8 cellular contexts compared by ENCODE assay signal in the genomic region with DNA sequence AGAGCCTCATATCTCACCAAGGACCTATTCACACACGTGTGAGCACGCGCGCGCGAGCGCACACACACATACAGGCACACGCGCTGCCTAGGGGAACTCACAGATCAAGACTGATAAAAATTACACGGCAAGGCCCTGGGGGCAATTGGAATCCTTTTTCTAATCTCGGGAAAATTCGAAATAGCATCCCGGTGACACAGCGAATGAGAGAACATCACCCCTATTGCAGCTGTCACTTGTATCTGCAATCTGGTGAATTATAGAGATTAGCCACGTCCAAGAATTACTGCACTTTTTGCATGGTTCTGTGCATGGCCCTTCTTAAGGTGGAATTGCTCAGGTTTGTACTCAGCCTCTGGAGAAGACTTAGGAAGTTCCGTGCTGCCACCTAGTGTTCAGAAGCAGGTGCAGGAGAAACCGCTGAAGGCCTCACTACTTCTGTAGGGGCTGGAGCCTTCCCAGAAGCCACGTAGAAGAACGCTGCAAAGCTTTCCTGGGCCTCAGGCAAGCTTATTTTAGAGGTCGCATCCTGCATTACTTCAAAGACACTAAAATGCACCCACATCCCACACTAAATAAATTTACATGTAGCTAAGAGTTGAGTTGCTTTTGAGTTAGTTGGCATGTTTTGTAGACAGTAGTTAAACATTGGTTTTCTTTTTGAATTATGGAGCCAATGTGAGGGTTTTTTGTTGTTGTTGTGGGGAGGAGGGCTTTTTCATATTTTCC.
A peak's percentile ranks its signal among the peaks of the same experiment; 100 is the strongest.
DNase-seq lines count a peak whose midpoint lies in the region; ATAC-seq and TF ChIP-seq lines count a peak whose summit lies in the region.

No MANE protein-coding gene starts in this region.

- H3K9me3 ChIP-seq in OCI-LY7 (ENCODE audit: low read length), result no peaks in the 10 kb centered on the region

- no peak overlapping the region for H3K4me3 ChIP-seq in KMS-11 (IDR thresholded peaks at IDR 0.05; ENCODE audit: insufficient read depth, low read depth, low read length)
- no peak overlapping the region for H3K4me3 ChIP-seq in OCI-LY7 (ENCODE audit: low read depth, low read length, poor library complexity, severe bottlenecking)
- no peak overlapping the region for H3K4me3 ChIP-seq in foreskin fibroblast (ENCODE audit: low read depth in 1 of 2, low read length in 2 of 2)

- H2AFZ ChIP-seq in KMS-11 (ENCODE audit: low read depth), result peak overlapping the region; percentile 16; the same call in 1 of the 2 replicates
- no peak overlapping the region for H2AFZ ChIP-seq in OCI-LY7 (ENCODE audit: low read length)

- intact Hi-C loops in OCI-LY7 (cut with micrococcal nuclease; ENCODE audit: unreplicated experiment), result loop anchor here (5.0 kb wide), 1 partner anchor 152 kb away; no protein-coding TSS in a partner anchor

- no peaks in the 10 kb centered on the region for H3K79me2 ChIP-seq in KMS-11 (ENCODE audit: insufficient read depth, low read depth)
- H3K79me2 ChIP-seq in OCI-LY7 (ENCODE audit: insufficient read depth, low read depth, low read length), result no peaks in the 10 kb centered on the region

- H3K36me3 Mint-ChIP-seq in activated T-cell treated with anti-CD3 and anti-CD28 coated beads, Interleukin-2, amount 50 U/mL, for 72 hours (ENCODE audit: insufficient read depth in 2 of 2), result no peaks in the 10 kb centered on the region
- H3K36me3 Mint-ChIP-seq in type B pancreatic cell, result no peaks in the 10 kb centered on the region

- H3K36me3 ChIP-seq in KMS-11 (ENCODE audit: insufficient read depth) (no peaks in the 10 kb centered on the region), OCI-LY7 (ENCODE audit: insufficient read depth, low read length) (no peaks in the 10 kb centered on the region)

- POLR2A ChIA-PET in OCI-LY7 (lab: Charles Lee), result no interaction called here

- no peak overlapping the region for H3K9ac ChIP-seq in KMS-11

- peak; percentile 74 for DNase-seq in DMS114 treated with DMSO at 0.1 percent for 48 hours (lab: John Stamatoyannopoulos, UW; ENCODE audit: unreplicated experiment)
- DNase-seq in OCI-LY7 (ENCODE audit: low spot score), result peak; percentile 63
- DNase-seq in activated T-cell treated with anti-CD3 and anti-CD28 coated beads, Interleukin-2, amount 50 U/mL, for 72 hours, result peak; percentile 49 to 51
- DNase-seq in foreskin fibroblast, result peak; percentile 80 to 94
- peak in 50 of 56 donors; percentile 3 to 89 (median 38) for DNase-seq in nucleus accumbens (lab: John Stamatoyannopoulos, UW)
- peak; percentile 76 for DNase-seq in type B pancreatic cell (ENCODE audit: extremely low spot score, unreplicated experiment)

- H3K4me2 ChIP-seq in KMS-11 (no peak overlapping the region), OCI-LY7 (ENCODE audit: low read length) (no peak overlapping the region)

- H3K4me1 Mint-ChIP-seq in activated T-cell treated with anti-CD3 and anti-CD28 coated beads, Interleukin-2, amount 50 U/mL, for 72 hours (ENCODE audit: low read depth), result no peaks in the 10 kb centered on the region
- H3K4me1 Mint-ChIP-seq in type B pancreatic cell (ENCODE audit: unreplicated experiment), result peaks cover 47% of the 10 kb centered on the region

- no peaks in the 10 kb centered on the region for H3K4me1 ChIP-seq in KMS-11 (ENCODE audit: low read depth, poor library complexity, severe bottlenecking)
- no peaks in the 10 kb centered on the region for H3K4me1 ChIP-seq in OCI-LY7 (ENCODE audit: insufficient read depth, low read length, poor library complexity, severe bottlenecking)

- TF ChIP-seq CTCF in KMS-11 (conservative IDR thresholded peaks at IDR 0.05; ENCODE audit: low read depth, low read length), result peak; percentile 96
- TF ChIP-seq CTCF in OCI-LY7 (conservative IDR thresholded peaks at IDR 0.05; ENCODE audit: low read length), result peak; percentile 88
- peak; percentile 95 for TF ChIP-seq CTCF in foreskin fibroblast (IDR thresholded peaks at IDR 0.05; ENCODE audit: low read depth, low read length)
- peak; percentile 91 for TF ChIP-seq CTCF in type B pancreatic cell (conservative IDR thresholded peaks at IDR 0.05)

- no TSS peak for BruUV-seq in OCI-LY7 (replicated peaks; lab: Mats Ljungman, UMichigan)

- H3K9me2 ChIP-seq in OCI-LY7 (ENCODE audit: insufficient read depth, low read length), result no peaks in the 10 kb centered on the region

- CTCF ChIA-PET in OCI-LY7 (lab: Charles Lee; ENCODE audit: unreplicated experiment), result no interaction called here

- ATAC-seq in GM21717 (IDR thresholded peaks at IDR 0.05; ENCODE audit: unreplicated experiment), result peak; percentile 85
- ATAC-seq in activated T-cell treated with anti-CD3 and anti-CD28 coated beads, Interleukin-2, amount 50 U/mL, for 72 hours (replicated peaks in 1 of 2), result peak; percentile 64 to 67

- no peak overlapping the region for H3K27ac Mint-ChIP-seq in activated T-cell treated with anti-CD3 and anti-CD28 coated beads, Interleukin-2, amount 50 U/mL, for 72 hours
- H3K27ac Mint-ChIP-seq in type B pancreatic cell, result peak overlapping the region; percentile 19

- peaks cover under 1% of the 10 kb centered on the region for H3K27me3 Mint-ChIP-seq in activated T-cell treated with anti-CD3 and anti-CD28 coated beads, Interleukin-2, amount 50 U/mL, for 72 hours (ENCODE audit: low read depth)
- no peaks in the 10 kb centered on the region for H3K27me3 Mint-ChIP-seq in type B pancreatic cell

- H3K27ac ChIP-seq in KMS-11 (no peak overlapping the region), OCI-LY7 (ENCODE audit: low read depth, low read length, poor library complexity, severe bottlenecking) (no peak overlapping the region)

- no peaks in the 10 kb centered on the region for H3K9me3 Mint-ChIP-seq in activated T-cell treated with anti-CD3 and anti-CD28 coated beads, Interleukin-2, amount 50 U/mL, for 72 hours
- H3K9me3 Mint-ChIP-seq in type B pancreatic cell, result peaks cover 6% of the 10 kb centered on the region

- no peaks in the 10 kb centered on the region for H3K27me3 ChIP-seq in KMS-11 (ENCODE audit: insufficient read depth, low read depth)

- H3K4me3 Mint-ChIP-seq in activated T-cell treated with anti-CD3 and anti-CD28 coated beads, Interleukin-2, amount 50 U/mL, for 72 hours, result no peak overlapping the region
- peak overlapping the region; percentile 51 for H3K4me3 Mint-ChIP-seq in type B pancreatic cell

- no peaks in the 10 kb centered on the region for H4K20me1 ChIP-seq in KMS-11 (ENCODE audit: insufficient read depth)
- H4K20me1 ChIP-seq in OCI-LY7 (ENCODE audit: insufficient read depth, low read length), result no peaks in the 10 kb centered on the region
